In genomic region chr2:86621290-86621943, GRCh38 we compare ENCODE assay signal across 8 cellular contexts. TPM values are rescaled to one million over a fixed set of nuclear protein-coding genes. Genes with fewer than 3 reads are reported as not detected.
A peak's percentile ranks its signal among the peaks of the same experiment; 100 is the strongest.
DNase-seq lines count a peak whose midpoint lies in the region; ATAC-seq and TF ChIP-seq lines count a peak whose summit lies in the region.

No MANE protein-coding gene starts in this region.

- H3K4me1 Mint-ChIP-seq in endodermal cell, result peaks cover 20% of the 10 kb centered on the region

- no TSS peak for BruUV-seq in PC-3 (replicated peaks; lab: Mats Ljungman, UMichigan)

- no peaks in the 10 kb centered on the region for H3K9me2 ChIP-seq in PC-3 (replicated peaks; ENCODE audit: low read length)

- POLR2A ChIA-PET in PC-3 (lab: Charles Lee; ENCODE audit: unreplicated experiment), result interaction anchor here (0.6 to 0.7 kb wide), 2 partner anchors 12 to 23 kb away, joined by 3 to 5 read pairs; no protein-coding TSS in a partner anchor
- POLR2A ChIA-PET in RWPE1 (lab: Yijun Ruan, JAX; ENCODE audit: low non-redundant PET), result no interaction called here

- no peak for ATAC-seq in PC-3

- DNase-seq in PC-3 (peak; percentile 34), endodermal cell (no peak), sigmoid colon (no peak), RWPE1 (ENCODE audit: low spot score) (no peak), NCI-H510A treated with DMSO at 0.1 percent for 48 hours (lab: John Stamatoyannopoulos, UW) (no peak), NCI-H2227 (lab: John Stamatoyannopoulos, UW; ENCODE audit: unreplicated experiment) (no peak), islet precursor cell (no peak)

- H3K27me3 ChIP-seq in PC-3 (ENCODE audit: low read length) (no peaks in the 10 kb centered on the region), endodermal cell (ENCODE audit: control insufficient read depth, insufficient read depth, low read length, poor library complexity, severe bottlenecking) (no peaks in the 10 kb centered on the region), sigmoid colon (no peaks in the 10 kb centered on the region)

- H3K4me3 ChIP-seq in PC-3 (ENCODE audit: low read length), result peak overlapping the region; percentile 83
- H3K4me3 ChIP-seq in endodermal cell (ENCODE audit: low read length), result peak overlapping the region; percentile 87
- peak overlapping the region; percentile 84 to 88 (median 86) for H3K4me3 ChIP-seq in sigmoid colon

- H3K9me3 Mint-ChIP-seq in endodermal cell, result no peaks in the 10 kb centered on the region

- H3K27me3 Mint-ChIP-seq in endodermal cell (ENCODE audit: insufficient read depth), result peaks cover 3% of the 10 kb centered on the region

- peaks cover 18% of the 10 kb centered on the region for H3K36me3 Mint-ChIP-seq in endodermal cell (ENCODE audit: low read depth)

- H3K79me2 ChIP-seq in PC-3 (ENCODE audit: low read length), result peaks cover 31% of the 10 kb centered on the region

- H3K36me3 ChIP-seq in PC-3 (ENCODE audit: low read depth, low read length) (peaks cover 9% of the 10 kb centered on the region; the same call in 1 of the 2 replicates), endodermal cell (ENCODE audit: control insufficient read depth, insufficient read depth, low read length) (peaks cover 27% of the 10 kb centered on the region), sigmoid colon (peaks cover 0 to 30% (median 4%) of the 10 kb centered on the region in 4 donors)

- no peaks in the 10 kb centered on the region for H3F3A ChIP-seq in PC-3 (ENCODE audit: low read length, unreplicated experiment)

- H3K4me3 Mint-ChIP-seq in endodermal cell, result peak overlapping the region; percentile 90

- TF ChIP-seq EP300 in sigmoid colon (IDR thresholded peaks at IDR 0.05), result no peak

- H4K20me1 ChIP-seq in PC-3 (ENCODE audit: low read length), result no peaks in the 10 kb centered on the region

- H3K27ac ChIP-seq in PC-3 (ENCODE audit: low read length), result no peak overlapping the region
- H3K27ac ChIP-seq in endodermal cell (ENCODE audit: low read depth, low read length), result no peak overlapping the region
- H3K27ac ChIP-seq in sigmoid colon, result peak overlapping the region; percentile 95 to 97 (median 96)
- H3K27ac ChIP-seq in RWPE1, result no peak overlapping the region

- TF ChIP-seq CTCF in GM12873 (IDR thresholded peaks at IDR 0.05; ENCODE audit: insufficient read depth, low read depth, low read length, missing control alignments) (peak; percentile 29), PC-3 (conservative IDR thresholded peaks at IDR 0.05; ENCODE audit: low read depth, low read length) (no peak), endodermal cell (conservative IDR thresholded peaks at IDR 0.05) (no peak), sigmoid colon (IDR thresholded peaks at IDR 0.05) (no peak), RWPE1 (conservative IDR thresholded peaks at IDR 0.05; ENCODE audit: low read depth) (no peak)

- H2AFZ ChIP-seq in PC-3 (ENCODE audit: low read length), result no peak overlapping the region

- intact Hi-C loops in PC-3 (cut with micrococcal nuclease) (loop anchor here (2.0 to 5.0 kb wide), 3 partner anchors 129 to 225 kb away; no protein-coding TSS in a partner anchor), sigmoid colon (cut with DNase I) (loop anchor here (5.0 to 10.0 kb wide), 2 partner anchors 179 to 427 kb away; partner anchors contain the start of genes IMMT, KDM3A and MRPL35)

- H3K9me3 ChIP-seq in PC-3 (ENCODE audit: low read length), result no peaks in the 10 kb centered on the region
- H3K9me3 ChIP-seq in endodermal cell (ENCODE audit: control insufficient read depth, low read length), result no peaks in the 10 kb centered on the region
- H3K9me3 ChIP-seq in sigmoid colon, result no peaks in the 10 kb centered on the region

- 25 to 82% methylated on average over 1 to 6 of the region's 6 CpGs for WGBS in endodermal cell (ENCODE audit: insufficient coverage in 1 of 2, insufficient read length in 1 of 2), 2 experiments
- WGBS in sigmoid colon, 2 donors, result 4 to 12% methylated on average over 6 of the region's 6 CpGs

- H3K27ac Mint-ChIP-seq in endodermal cell, result no peak overlapping the region

- H3K9ac ChIP-seq in PC-3 (ENCODE audit: low read length) (peak overlapping the region; percentile 81; the same call in 1 of the 2 replicates), endodermal cell (ENCODE audit: extremely low read depth, low read length, poor library complexity, severe bottlenecking) (peak overlapping the region; percentile 76)

- H3K4me1 ChIP-seq in PC-3 (ENCODE audit: insufficient read depth, low read length), result peaks cover 14% of the 10 kb centered on the region
- H3K4me1 ChIP-seq in endodermal cell (ENCODE audit: control insufficient read depth, insufficient read depth, low read length), result peaks cover 2% of the 10 kb centered on the region
- peaks cover 0 to 56% (median 41%) of the 10 kb centered on the region in 4 donors for H3K4me1 ChIP-seq in sigmoid colon

- no peak for TF ChIP-seq POLR2A in sigmoid colon (IDR thresholded peaks at IDR 0.05)

- CTCF ChIA-PET in PC-3 (lab: Charles Lee) (interaction anchor here (0.6 kb wide), 1 partner anchor 330 kb away, joined by 3 read pairs; no protein-coding TSS in a partner anchor), RWPE1 (lab: Yijun Ruan, JAX) (interaction anchor here (0.5 kb wide), 1 partner anchor 143 kb away, joined by 3 read pairs; no protein-coding TSS in a partner anchor)

- H3K4me2 ChIP-seq in PC-3 (ENCODE audit: low read length), result peak overlapping the region; percentile 82

RNA-seq across cellular contexts. Expression of gene RNF103, which starts 2.2 kb away (rescaled TPM):
- 10.4 and 12.3 TPM in 2 replicates for total RNA-seq in PC-3 (2014; rRNA removed)
- 10 to 100 TPM; 11.9 to 17.9 TPM for total RNA-seq in endodermal cell
- polyA plus RNA-seq in endodermal cell (2013, experiment 1 of 2), result 15.1 TPM
- polyA plus RNA-seq in endodermal cell (2013, experiment 2 of 2), result 15.7 TPM
- 10 to 100 TPM; 36.6 to 45.6 (median 41.0) TPM for total RNA-seq in sigmoid colon
- 10 to 100 TPM; 11.1 to 30.3 (median 12.6) TPM for polyA plus RNA-seq in sigmoid colon

RNA-seq across cellular contexts. Expression of gene CHMP3, which starts 58.2 kb away (rescaled TPM):
- 54.4 and 96.1 TPM in 2 replicates for total RNA-seq in PC-3 (2014; rRNA removed)
- total RNA-seq in endodermal cell, result 10 to 100 TPM; 20.5 to 29.3 TPM
- polyA plus RNA-seq in endodermal cell (2013, experiment 1 of 2), result 39.0 TPM
- polyA plus RNA-seq in endodermal cell (2013, experiment 2 of 2), result 37.2 TPM
- 100 to 1,000 TPM; 101 to 154 (median 138) TPM for total RNA-seq in sigmoid colon
- polyA plus RNA-seq in sigmoid colon, result 100 to 1,000 TPM; 114 to 176 (median 156) TPM

Comparison
In these comparisons a context has a peak if more than half of its experiments do, and no peak if none do; other contexts are left out.
1. H3K27ac ChIP-seq: peak in sigmoid colon (4 of 4); none in PC-3 (single experiment), endodermal cell (single experiment) and RWPE1 (single experiment).
2. Peak in every context shown above with its lines, with median percentiles within 50 percentile points of each other: H3K4me3 ChIP-seq.